22 cellular contexts compared by ENCODE assay signal in the genomic region with DNA sequence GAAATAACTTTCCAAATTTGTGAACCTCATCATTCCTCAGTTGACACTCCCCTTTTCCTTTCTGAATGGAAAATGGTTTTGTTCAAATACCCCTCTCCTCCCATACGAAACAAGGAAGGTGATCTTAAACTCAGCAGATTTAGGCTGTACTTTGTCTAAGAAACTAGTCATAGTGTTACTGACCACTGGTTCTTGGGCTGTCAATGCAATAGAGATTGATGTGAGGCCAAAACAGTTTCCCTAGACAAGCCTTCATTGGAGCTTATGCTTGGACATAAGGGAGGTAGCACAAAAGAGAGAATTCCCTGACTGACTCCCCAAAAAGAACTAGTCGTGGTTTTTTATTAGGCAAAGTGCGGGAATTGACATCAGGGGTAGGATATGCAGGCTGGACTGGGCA. TPM values are rescaled to one million over a fixed set of nuclear protein-coding genes. Genes with fewer than 3 reads are reported as not detected.
DNase-seq lines count a peak whose midpoint lies in the region; ATAC-seq, FAIRE-seq and TF ChIP-seq lines count a peak whose summit lies in the region.
"Had no signal": no experiment of that assay in that cellular context is flagged by ENCODE, and none has a peak within 500 bp of the region (broad histone marks: within the 10 kb centered on the region; RNA-seq: fewer than 3 reads in every experiment).

No MANE protein-coding gene starts in this region.

- H3K27ac Mint-ChIP-seq in activated naive CD4-positive, alpha-beta T cell treated with anti-CD3 and anti-CD28 coated beads, Interleukin-2, amount 10 ng/mL, durations not matched to agents 7 days and 5 days = peak overlapping the region; percentile 25
- H3K27ac Mint-ChIP-seq in activated naive CD4-positive, alpha-beta T cell treated with anti-CD3 and anti-CD28 coated beads for 36 hours = no peak overlapping the region

- ATAC-seq in DND-41 (ENCODE audit: insufficient read depth, low read depth) (no peak), GM12878 (no peak), HG02938 (IDR thresholded peaks at IDR 0.05; ENCODE audit: unreplicated experiment) (no peak)

- H2AFZ ChIP-seq in DND-41 (ENCODE audit: low read depth, low read length) (no peak overlapping the region), GM12878 (ENCODE audit: control insufficient read depth, low read depth, low read length) (no peak overlapping the region), neural cell (ENCODE audit: low read depth, low read length) (no peak overlapping the region)
- H2AFZ ChIP-seq: PC-9 had no signal

- H3K27me3 ChIP-seq in DND-41 (ENCODE audit: insufficient read depth, low read length, poor library complexity) (no peaks in the 10 kb centered on the region), GM12878 (replicated peaks in 1 of 2; ENCODE audit: control insufficient read depth in 2 of 2, insufficient read depth in 2 of 2, low read length in 1 of 2) (no peaks in the 10 kb centered on the region), neural cell (ENCODE audit: insufficient read depth, low read depth, low read length) (no peaks in the 10 kb centered on the region)

- no peak for TF ChIP-seq CTCF in DND-41 (IDR thresholded peaks at IDR 0.05; ENCODE audit: borderline replicate concordance, extremely low read depth, low read length, poor library complexity, severe bottlenecking)
- no peak for TF ChIP-seq CTCF in GM12878 (IDR thresholded peaks at IDR 0.05 in 2 of 3, conservative IDR thresholded peaks at IDR 0.05 in 1 of 3; ENCODE audit: control insufficient read depth in 2 of 3, extremely low read depth in 1 of 3, insufficient read depth in 1 of 3, low read depth in 3 of 3, low read length in 3 of 3)
- no peak for TF ChIP-seq CTCF in neural cell (IDR thresholded peaks at IDR 0.05; ENCODE audit: poor library complexity, severe bottlenecking)

- H3K4me3 ChIP-seq in DND-41 (ENCODE audit: low read depth in 1 of 2, low read length in 2 of 2) (no peak overlapping the region), GM12878 (peak overlapping the region; percentile 73; the same call in 1 of the 2 replicates), neural cell (ENCODE audit: low read length) (peak overlapping the region; percentile 92)
- H3K4me3 ChIP-seq: PC-9 had no signal

- H3F3A ChIP-seq in neural cell (ENCODE audit: insufficient read depth, low read length, poor library complexity, severe bottlenecking) = no peaks in the 10 kb centered on the region

- no peak for TF ChIP-seq POLR2A in GM12878 (IDR thresholded peaks at IDR 0.05; ENCODE audit: low read depth, low read length)

- no TSS peak for BruUV-seq in GM12878 (replicated peaks; lab: Mats Ljungman, UMichigan)

- H3K36me3 ChIP-seq in DND-41 (ENCODE audit: insufficient read depth, low read length) = peaks cover 7% of the 10 kb centered on the region; the same call in 1 of the 2 replicates
- H3K36me3 ChIP-seq in GM12878 (ENCODE audit: control insufficient read depth in 2 of 2, insufficient read depth in 2 of 2, low read length in 1 of 2) = no peaks in the 10 kb centered on the region
- no peaks in the 10 kb centered on the region for H3K36me3 ChIP-seq in neural cell (ENCODE audit: insufficient read depth, low read length)

- H3K27ac ChIP-seq in DND-41 (ENCODE audit: low read length) = no peak overlapping the region
- peak overlapping the region; percentile 97; the same call in 1 of the 2 replicates for H3K27ac ChIP-seq in GM12878 (ENCODE audit: control insufficient read depth, insufficient read depth)
- H3K27ac ChIP-seq in neural cell (ENCODE audit: low read length) = no peak overlapping the region
- no peak overlapping the region for H3K27ac ChIP-seq in caudate nucleus (ENCODE audit: low read depth, low read length)
- H3K27ac ChIP-seq: PC-9, RWPE1 had no signal

- H3K4me3 Mint-ChIP-seq in activated naive CD4-positive, alpha-beta T cell treated with anti-CD3 and anti-CD28 coated beads, Interleukin-2, amount 10 ng/mL, durations not matched to agents 7 days and 5 days = no peak overlapping the region
- H3K4me3 Mint-ChIP-seq in activated naive CD4-positive, alpha-beta T cell treated with anti-CD3 and anti-CD28 coated beads for 36 hours = no peak overlapping the region

- H3K79me2 ChIP-seq in DND-41 (ENCODE audit: insufficient read depth, low read length) (peaks cover 37% of the 10 kb centered on the region), GM12878 (ENCODE audit: control insufficient read depth, insufficient read depth, low read length) (peaks cover 50% of the 10 kb centered on the region), neural cell (replicated peaks; ENCODE audit: insufficient read depth, low read length) (peaks cover 11% of the 10 kb centered on the region)

- no peak for TF ChIP-seq EP300 in GM12878 (IDR thresholded peaks at IDR 0.05; ENCODE audit: borderline replicate concordance in 1 of 2, control insufficient read depth in 1 of 2, low read depth in 2 of 2, low read length in 2 of 2)
- no peak for TF ChIP-seq EP300 in neural cell (conservative IDR thresholded peaks at IDR 0.05; ENCODE audit: poor library complexity, severe bottlenecking)

- H3K9me2 ChIP-seq in neural cell (ENCODE audit: insufficient read depth, low read length) = no peaks in the 10 kb centered on the region

- CTCF ChIA-PET in activated naive CD4-positive, alpha-beta T cell treated with anti-CD3 and anti-CD28 coated beads, Interleukin-2, amount 10 ng/mL, durations not matched to agents 7 days and 5 days (lab: Charles Lee) = interaction anchor here (2.1 kb wide), 1 partner anchor 61 kb away, joined by 6 read pairs; no protein-coding TSS in a partner anchor
- CTCF ChIA-PET in activated naive CD4-positive, alpha-beta T cell treated with anti-CD3 and anti-CD28 coated beads for 36 hours (lab: Charles Lee) = interaction anchor here (1.1 to 1.7 kb wide), 2 partner anchors 34 to 62 kb away, joined by 3 to 8 read pairs; no protein-coding TSS in a partner anchor
- CTCF ChIA-PET in GM12878 (lab: Yijun Ruan, JAX) = interaction anchor here (1.3 to 6.3 kb wide), 4 partner anchors 10 to 60 kb away, joined by 3 to 35 read pairs (median 4); partner anchors contain the start of gene ERAP2

- no peak for TF ChIP-seq RAD21 in GM12878 (IDR thresholded peaks at IDR 0.05; ENCODE audit: insufficient read depth, low read depth, low read length)
- TF ChIP-seq RAD21 in neural cell (conservative IDR thresholded peaks at IDR 0.05) = no peak

- no peaks in the 10 kb centered on the region for H3K9me3 ChIP-seq in DND-41 (ENCODE audit: insufficient read depth, low read length, severe bottlenecking)
- H3K9me3 ChIP-seq in GM12878 (replicated peaks; ENCODE audit: control insufficient read depth, insufficient read depth, low read length) = no peaks in the 10 kb centered on the region
- H3K9me3 ChIP-seq in neural cell (ENCODE audit: low read length) = no peaks in the 10 kb centered on the region

- peaks cover 50% of the 10 kb centered on the region for H3K4me1 Mint-ChIP-seq in activated naive CD4-positive, alpha-beta T cell treated with anti-CD3 and anti-CD28 coated beads, Interleukin-2, amount 10 ng/mL, durations not matched to agents 7 days and 5 days
- H3K4me1 Mint-ChIP-seq in activated naive CD4-positive, alpha-beta T cell treated with anti-CD3 and anti-CD28 coated beads for 36 hours (ENCODE audit: low read depth) = peaks cover 47% of the 10 kb centered on the region

- WGBS in GM12878 (ENCODE audit: insufficient coverage, insufficient replicate concordance, low lambda C conversion rate, missing lambda C conversion rate) = 97% methylated on average over 3 of the region's 3 CpGs

- intact Hi-C loops in activated naive CD4-positive, alpha-beta T cell treated with anti-CD3 and anti-CD28 coated beads for 36 hours (cut with micrococcal nuclease) = no loop called here
- intact Hi-C loops in GM12878 (cut with micrococcal nuclease; ENCODE audit: unreplicated experiment) = no loop called here

- peaks cover 41% of the 10 kb centered on the region for H3K36me3 Mint-ChIP-seq in activated naive CD4-positive, alpha-beta T cell treated with anti-CD3 and anti-CD28 coated beads, Interleukin-2, amount 10 ng/mL, durations not matched to agents 7 days and 5 days
- H3K36me3 Mint-ChIP-seq in activated naive CD4-positive, alpha-beta T cell treated with anti-CD3 and anti-CD28 coated beads for 36 hours (ENCODE audit: low read depth) = peaks cover 11% of the 10 kb centered on the region

- H3K4me2 ChIP-seq in DND-41 (ENCODE audit: insufficient read depth, low read length) = peak overlapping the region; percentile 28; the same call in 1 of the 2 replicates
- H3K4me2 ChIP-seq in GM12878 (ENCODE audit: control insufficient read depth, insufficient read depth) = peak overlapping the region; percentile 17; the same call in 1 of the 2 replicates
- H3K4me2 ChIP-seq in neural cell (ENCODE audit: low read length) = no peak overlapping the region
- H3K4me2 ChIP-seq: PC-9 had no signal

- H3K9ac ChIP-seq in DND-41 (ENCODE audit: low read depth, low read length) = no peak overlapping the region
- no peak overlapping the region for H3K9ac ChIP-seq in GM12878 (ENCODE audit: control insufficient read depth, insufficient read depth, low read length)
- H3K9ac ChIP-seq in neural cell (ENCODE audit: low read length) = no peak overlapping the region

- no peak for FAIRE-seq in GM12878 (lab: Jason Lieb, UNC)
- FAIRE-seq: A204.1, GM12892, GM18507, H1 had no signal

- POLR2A ChIA-PET in GM12878 (lab: Charles Lee) = interaction anchor here (0.7 to 4.3 kb wide), 6 partner anchors 9 to 60 kb away, joined by 3 to 27 read pairs (median 5); no protein-coding TSS in a partner anchor

- SMC1A ChIA-PET in GM12878 (lab: Charles Lee; ENCODE audit: uncharacterized antibody, unreplicated experiment) = interaction anchor here (1.1 to 5.1 kb wide), 11 partner anchors 7 to 164 kb away, joined by 3 to 78 read pairs (median 22); partner anchors contain the start of gene ERAP2

- H3K9me3 Mint-ChIP-seq in activated naive CD4-positive, alpha-beta T cell treated with anti-CD3 and anti-CD28 coated beads, Interleukin-2, amount 10 ng/mL, durations not matched to agents 7 days and 5 days = no peaks in the 10 kb centered on the region
- no peaks in the 10 kb centered on the region for H3K9me3 Mint-ChIP-seq in activated naive CD4-positive, alpha-beta T cell treated with anti-CD3 and anti-CD28 coated beads for 36 hours
- H3K9me3 Mint-ChIP-seq: CD8-positive, alpha-beta memory T cell had no signal

- RAD21 ChIA-PET in GM12878 (lab: Charles Lee; ENCODE audit: unreplicated experiment) = interaction anchor here (1.1 to 5.5 kb wide), 7 partner anchors 9 to 60 kb away, joined by 3 to 67 read pairs (median 26); partner anchors contain the start of gene ERAP2

- H4K20me1 ChIP-seq in DND-41 (ENCODE audit: insufficient read depth, low read length) (no peaks in the 10 kb centered on the region), GM12878 (ENCODE audit: control insufficient read depth, insufficient read depth) (no peaks in the 10 kb centered on the region), neural cell (ENCODE audit: insufficient read depth) (no peaks in the 10 kb centered on the region)

- peaks cover 46% of the 10 kb centered on the region for H3K4me1 ChIP-seq in DND-41 (ENCODE audit: insufficient read depth, low read length)
- H3K4me1 ChIP-seq in GM12878 (ENCODE audit: control insufficient read depth, insufficient read depth, low read length) = peaks cover 16% of the 10 kb centered on the region

- in situ Hi-C loops in GM12878 (cut with MboI) = no loop called here

- no peaks in the 10 kb centered on the region for H3K27me3 Mint-ChIP-seq in activated naive CD4-positive, alpha-beta T cell treated with anti-CD3 and anti-CD28 coated beads, Interleukin-2, amount 10 ng/mL, durations not matched to agents 7 days and 5 days
- H3K27me3 Mint-ChIP-seq in activated naive CD4-positive, alpha-beta T cell treated with anti-CD3 and anti-CD28 coated beads for 36 hours (ENCODE audit: low read depth) = no peaks in the 10 kb centered on the region

- no peak for DNase-seq in activated naive CD4-positive, alpha-beta T cell treated with anti-CD3 and anti-CD28 coated beads, Interleukin-2, amount 10 ng/mL, durations not matched to agents 7 days and 5 days
- no peak for DNase-seq in activated naive CD4-positive, alpha-beta T cell treated with anti-CD3 and anti-CD28 coated beads for 36 hours
- DNase-seq in DND-41 (no peak), GM12878 (ENCODE audit: low read depth, low spot score) (no peak), NCI-H2227 (lab: John Stamatoyannopoulos, UW; ENCODE audit: unreplicated experiment) (no peak), caudate nucleus (lab: John Stamatoyannopoulos, UW) (no peak)
- DNase-seq: CD8-positive, alpha-beta memory T cell; DMS53; KG1; MV-4-11; NCI-H1694 treated with DMSO at 0.1 percent for 48 hours; NCI-H510A treated with DMSO at 0.1 percent for 48 hours; NCI-H82; PC-9; SIG-M5 had no signal

RNA-seq across cellular contexts. Expression of gene LNPEP, which starts 5.3 kb away (rescaled TPM):
- total RNA-seq in activated naive CD4-positive, alpha-beta T cell treated with anti-CD3 and anti-CD28 coated beads for 36 hours = 10 to 100 TPM; 76.1 to 77.7 TPM
- total RNA-seq in GM12878 (2013; cell fraction: nucleolus; rRNA removed) = 410 and 418 TPM in 2 replicates
- total RNA-seq in GM12878 (2014; rRNA removed) (38.5 and 56.2 TPM in 2 replicates), GM12878 (2014; rRNA removed; fragmentation: Illumina TruSeq; extraction: Trizol) (54.9 and 62.3 TPM in 2 replicates), GM12878 (2021) (50.8 and 51.1 TPM in 2 replicates)
- polyA plus RNA-seq in GM12878 (2011; ENCODE audit: low read depth) = 12.3 TPM
- polyA plus RNA-seq in GM12878 (2011; rRNA removed) (44.7 and 67.7 TPM in 2 replicates), GM12878 (2014; fragmentation: Illumina TruSeq; extraction: Trizol) (26.1 and 34.4 TPM in 2 replicates), GM12878 (2014; fragmentation: Nextera tagmentation; extraction: Ambion mirVana) (1 to 10 TPM; 5.6 to 7.3 TPM), GM12878 (2014; rRNA removed) (17.1 and 21.0 TPM in 2 replicates), GM12878 (2016; fragmentation: Nextera tagmentation; extraction: Ambion mirVana) (10 to 100 TPM; 23.2 to 23.9 TPM), neural cell (23.0 and 25.6 TPM in 2 replicates)
- polyA plus RNA-seq in GM12878 (2011; cell fraction: cytosol; rRNA removed) = 15.1 and 19.2 TPM in 2 replicates
- polyA plus RNA-seq in GM12878 (2011; cell fraction: nucleus; rRNA removed) = 33.3 and 34.8 TPM in 2 replicates
- polyA plus RNA-seq in GM12878 (2012) = 22.3 and 26.0 TPM in 2 replicates
- polyA minus RNA-seq in GM12878 (2011; rRNA and poly(A)+ RNA removed) = 135 and 161 TPM in 2 replicates
- polyA minus RNA-seq in GM12878 (2011; cell fraction: cytosol; rRNA and poly(A)+ RNA removed) = 48.5 and 54.1 TPM in 2 replicates
- 74.6 and 109 TPM in 2 replicates for polyA minus RNA-seq in GM12878 (2011; cell fraction: nucleus; rRNA and poly(A)+ RNA removed)
- 82.0 and 96.9 TPM in 2 replicates for polyA minus RNA-seq in neural cell

RNA-seq across cellular contexts. Expression of gene ERAP2, which starts 54.3 kb away (rescaled TPM):
- 100 to 1,000 TPM; 108 to 111 TPM for total RNA-seq in activated naive CD4-positive, alpha-beta T cell treated with anti-CD3 and anti-CD28 coated beads for 36 hours
- 386 and 388 TPM in 2 replicates for total RNA-seq in GM12878 (2013; cell fraction: nucleolus; rRNA removed)
- total RNA-seq in GM12878 (2014; rRNA removed) (12.0 and 16.5 TPM in 2 replicates), GM12878 (2014; rRNA removed; fragmentation: Illumina TruSeq; extraction: Trizol) (17.8 and 19.4 TPM in 2 replicates), GM12878 (2021) (11.2 and 12.3 TPM in 2 replicates)
- polyA plus RNA-seq in GM12878 (2011; ENCODE audit: low read depth) = 5.1 TPM
- polyA plus RNA-seq in GM12878 (2011; rRNA removed) (28.7 and 35.5 TPM in 2 replicates), GM12878 (2014; fragmentation: Illumina TruSeq; extraction: Trizol) (11.5 and 16.0 TPM in 2 replicates), GM12878 (2014; fragmentation: Nextera tagmentation; extraction: Ambion mirVana) (1 to 10 TPM; 4.0 to 4.3 TPM), GM12878 (2014; rRNA removed) (7.7 and 12.6 TPM in 2 replicates), GM12878 (2016; fragmentation: Nextera tagmentation; extraction: Ambion mirVana) (1 to 10 TPM; 7.6 to 9.5 TPM), neural cell (not detected in 2 replicates)
- 11.2 and 12.6 TPM in 2 replicates for polyA plus RNA-seq in GM12878 (2011; cell fraction: cytosol; rRNA removed)
- 38.6 and 38.7 TPM in 2 replicates for polyA plus RNA-seq in GM12878 (2011; cell fraction: nucleus; rRNA removed)
- polyA plus RNA-seq in GM12878 (2012) = 7.5 and 7.9 TPM in 2 replicates
- polyA minus RNA-seq in GM12878 (2011; rRNA and poly(A)+ RNA removed) = 56.5 and 63.2 TPM in 2 replicates
- 12.3 and 12.4 TPM in 2 replicates for polyA minus RNA-seq in GM12878 (2011; cell fraction: cytosol; rRNA and poly(A)+ RNA removed)
- 89.2 and 126 TPM in 2 replicates for polyA minus RNA-seq in GM12878 (2011; cell fraction: nucleus; rRNA and poly(A)+ RNA removed)
- not detected in 2 replicates for polyA minus RNA-seq in neural cell
- total RNA-seq: H1 had no signal

Comparison
In these comparisons a context has a peak if more than half of its experiments do, and no peak if none do; other contexts are left out.
1. H3K4me3 ChIP-seq: peak in GM12878 (single experiment) and neural cell (single experiment); none in DND-41 (0 of 2).